ENCODE assay signal across 8 cellular contexts in genomic region chrX:68432648-68433047, GRCh38.
DNase-seq lines count a peak whose midpoint lies in the region; ATAC-seq and TF ChIP-seq lines count a peak whose summit lies in the region.

No MANE protein-coding gene starts in this region.

- TF ChIP-seq CTCF in RWPE2 (IDR thresholded peaks at IDR 0.05; ENCODE audit: poor library complexity, severe bottlenecking): no peak
- TF ChIP-seq CTCF in nephron (IDR thresholded peaks at IDR 0.05; ENCODE audit: unreplicated experiment in 3 of 3): no peak

- peak overlapping the region in 3 of 11 experiments; percentile 26 to 36 (median 32); a peak in 2 of 22 replicates for H3K27ac ChIP-seq in BLaER1 treated with 17β-estradiol and CSF1 and Interleukin-3, amounts not matched to agents 10 nM and 100 nM
- peak overlapping the region; percentile 64 for H3K27ac ChIP-seq in RWPE2 (ENCODE audit: poor library complexity, severe bottlenecking)

- peaks cover 0 to 7% (median 2%) of the 10 kb centered on the region in 10 experiments; a peak in 7 of 20 replicates for H3K4me1 ChIP-seq in BLaER1 treated with 17β-estradiol and CSF1 and Interleukin-3, amounts not matched to agents 10 nM and 100 nM
- peaks cover 14% of the 10 kb centered on the region for H3K4me1 ChIP-seq in RWPE2 (ENCODE audit: insufficient read depth, poor library complexity, severe bottlenecking)

- peak overlapping the region; percentile 56 to 73 (median 68) for H3K4me3 ChIP-seq in BLaER1 treated with 17β-estradiol and CSF1 and Interleukin-3, amounts not matched to agents 10 nM and 100 nM
- H3K4me3 ChIP-seq in RWPE2 (ENCODE audit: severe bottlenecking): peak overlapping the region; percentile 50

- H3K36me3 ChIP-seq in BLaER1 treated with 17β-estradiol and CSF1 and Interleukin-3, amounts not matched to agents 10 nM and 100 nM: no peaks in the 10 kb centered on the region
- H3K36me3 ChIP-seq in RWPE2 (ENCODE audit: low read depth): no peaks in the 10 kb centered on the region

- peak overlapping the region; percentile 39 to 73 (median 68); a peak in 17 of 22 replicates for H3K9ac ChIP-seq in BLaER1 treated with 17β-estradiol and CSF1 and Interleukin-3, amounts not matched to agents 10 nM and 100 nM

- peaks cover 8% of the 10 kb centered on the region for H3K36me3 Mint-ChIP-seq in nephron (ENCODE audit: low read depth)

- ATAC-seq in RWPE2 (ENCODE audit: low read depth) (no peak), GM19035 (IDR thresholded peaks at IDR 0.05; ENCODE audit: unreplicated experiment) (no peak), HG03097 (IDR thresholded peaks at IDR 0.05; ENCODE audit: low FRiP score, unreplicated experiment) (no peak), GM21529 (IDR thresholded peaks at IDR 0.05; ENCODE audit: unreplicated experiment) (no peak)

- H3K27ac Mint-ChIP-seq in nephron: peak overlapping the region; percentile 85 to 93 (median 91)

- peaks cover 50 to 92% (median 83%) of the 10 kb centered on the region in 11 experiments for H3K27me3 ChIP-seq in BLaER1 treated with 17β-estradiol and CSF1 and Interleukin-3, amounts not matched to agents 10 nM and 100 nM
- no peaks in the 10 kb centered on the region for H3K27me3 ChIP-seq in RWPE2 (ENCODE audit: insufficient read depth, poor library complexity, severe bottlenecking)

- H3K27me3 Mint-ChIP-seq in nephron (ENCODE audit: low read depth): no peaks in the 10 kb centered on the region

- peak; percentile 10 for TF ChIP-seq POLR2A in erythroblast (IDR thresholded peaks at IDR 0.05; ENCODE audit: low read length)

- H3K4me3 Mint-ChIP-seq in nephron: peak overlapping the region; percentile 93 to 95 (median 93)

- no peaks in the 10 kb centered on the region for H3K9me3 ChIP-seq in BLaER1 treated with 17β-estradiol and CSF1 and Interleukin-3, amounts not matched to agents 10 nM and 100 nM (replicated peaks in 1 of 11)
- no peaks in the 10 kb centered on the region for H3K9me3 ChIP-seq in RWPE2 (ENCODE audit: severe bottlenecking)

- peak overlapping the region; percentile 63 to 89 (median 81) for H3K4me2 ChIP-seq in BLaER1 treated with 17β-estradiol and CSF1 and Interleukin-3, amounts not matched to agents 10 nM and 100 nM

- no peaks in the 10 kb centered on the region; a peak in 1 of 22 replicates for H4K20me1 ChIP-seq in BLaER1 treated with 17β-estradiol and CSF1 and Interleukin-3, amounts not matched to agents 10 nM and 100 nM

- no peak for DNase-seq in RWPE2 (ENCODE audit: low spot score)
- DNase-seq in erythroblast (lab: John Stamatoyannopoulos, UW): peak; percentile 46 to 73
- DNase-seq in HuH-7.5 (ENCODE audit: low spot score): no peak

- H3K9me3 Mint-ChIP-seq in nephron: no peaks in the 10 kb centered on the region

- peaks cover 28% of the 10 kb centered on the region for H3K4me1 Mint-ChIP-seq in nephron

Comparison
In these comparisons a context has a peak if more than half of its experiments do, and no peak if none do; other contexts are left out.
1. DNase-seq: peak in erythroblast (2 of 2); none in RWPE2 (single experiment) and HuH-7.5 (single experiment).